8 cellular contexts compared by ENCODE assay signal in genomic region chr1:64917328-64917861, GRCh38. TPM values are rescaled to one million over a fixed set of nuclear protein-coding genes. Genes with fewer than 3 reads are reported as not detected.
DNase-seq lines count a peak whose midpoint lies in the region; ATAC-seq and TF ChIP-seq lines count a peak whose summit lies in the region.

No MANE protein-coding gene starts in this region.

- peaks cover 50% of the 10 kb centered on the region for H3K4me1 ChIP-seq in Caco-2

- ATAC-seq in memory B cell (ENCODE audit: low read depth) = peak; percentile 39
- ATAC-seq in HG02759 (IDR thresholded peaks at IDR 0.05; ENCODE audit: unreplicated experiment) = no peak
- ATAC-seq in HG03025 (IDR thresholded peaks at IDR 0.05; ENCODE audit: low FRiP score, unreplicated experiment) = no peak

- H3K9me3 Mint-ChIP-seq in Caco-2 (ENCODE audit: unreplicated experiment) = no peaks in the 10 kb centered on the region
- H3K9me3 Mint-ChIP-seq in memory B cell = no peaks in the 10 kb centered on the region

- H3K9me3 ChIP-seq in Caco-2 = no peaks in the 10 kb centered on the region

- peak overlapping the region; percentile 92 for H3K27ac Mint-ChIP-seq in Caco-2 (ENCODE audit: unreplicated experiment)
- peak overlapping the region; percentile 79 for H3K27ac Mint-ChIP-seq in memory B cell

- H3K36me3 Mint-ChIP-seq in Caco-2 (ENCODE audit: insufficient read depth, unreplicated experiment) = no peaks in the 10 kb centered on the region
- peaks cover 4% of the 10 kb centered on the region for H3K36me3 Mint-ChIP-seq in memory B cell

- intact Hi-C loops in Caco-2 (cut with micrococcal nuclease; ENCODE audit: unreplicated experiment) = loop anchor here (5.0 kb wide), 2 partner anchors 35 to 50 kb away; partner anchors contain the start of gene JAK1

- no peaks in the 10 kb centered on the region for H3K36me3 ChIP-seq in Caco-2 (ENCODE audit: control insufficient read depth, insufficient read depth, low read length)

- no TSS peak for BruUV-seq in Caco-2 (replicated peaks; lab: Mats Ljungman, UMichigan)

- peak overlapping the region in 1 of 2 donors; percentile 67 for H3K27ac ChIP-seq in coronary artery

- TF ChIP-seq CTCF in Caco-2 (IDR thresholded peaks at IDR 0.05; ENCODE audit: insufficient read depth in 1 of 2, low read depth in 1 of 2, low read length in 1 of 2, severe bottlenecking in 1 of 2, unreplicated experiment in 1 of 2) (no peak), coronary artery (IDR thresholded peaks at IDR 0.05) (no peak)

- no peak overlapping the region for H3K4me3 ChIP-seq in Caco-2 (ENCODE audit: low read depth, low read length)
- peak overlapping the region; percentile 35 for H3K4me3 ChIP-seq in coronary artery

- no peak for DNase-seq in Caco-2
- peak; percentile 99 for DNase-seq in NCI-H226
- DNase-seq in coronary artery (ENCODE audit: low spot score) = no peak
- DNase-seq in memory B cell (ENCODE audit: low spot score in 2 of 2) = no peak
- DNase-seq in stimulated activated CD4-positive, alpha-beta T cell treated with anti-CD3 and anti-CD28 coated beads, Interleukin-2, amount 100 ng/mL, for 48 hours = no peak
- DNase-seq in NCI-H146 treated with DMSO at 0.1 percent for 48 hours (lab: John Stamatoyannopoulos, UW; ENCODE audit: unreplicated experiment) = no peak

- POLR2A ChIA-PET in Caco-2 (lab: Charles Lee) = no interaction called here

- no peak overlapping the region for H3K4me3 Mint-ChIP-seq in Caco-2 (ENCODE audit: unreplicated experiment)
- H3K4me3 Mint-ChIP-seq in memory B cell = peak overlapping the region; percentile 58

- peaks cover 33% of the 10 kb centered on the region for H3K4me1 Mint-ChIP-seq in Caco-2 (ENCODE audit: low read depth, unreplicated experiment)
- peaks cover 68% of the 10 kb centered on the region for H3K4me1 Mint-ChIP-seq in memory B cell

- H3K27me3 Mint-ChIP-seq in Caco-2 (ENCODE audit: insufficient read depth, unreplicated experiment) (no peaks in the 10 kb centered on the region), memory B cell (no peaks in the 10 kb centered on the region)

- no peaks in the 10 kb centered on the region for H3K27me3 ChIP-seq in Caco-2 (replicated peaks; ENCODE audit: control insufficient read depth, insufficient read depth, low read length)

- CTCF ChIA-PET in Caco-2 (lab: Charles Lee) = no interaction called here

RNA-seq across cellular contexts. Expression of gene JAK1, which starts 49.0 kb away (rescaled TPM):
- total RNA-seq in Caco-2 (2022) = 35.5 and 35.7 TPM in 2 replicates
